In genomic region chr11:66727883-66728759, GRCh38 we compare ENCODE assay signal across 8 cellular contexts. TPM values are rescaled to one million over a fixed set of nuclear protein-coding genes. Genes with fewer than 3 reads are reported as not detected.
DNase-seq lines count a peak whose midpoint lies in the region; TF ChIP-seq lines count a peak whose summit lies in the region.

No MANE protein-coding gene starts in this region.

- no peaks in the 10 kb centered on the region for H3K36me3 Mint-ChIP-seq in activated CD4-positive, alpha-beta T cell treated with anti-CD3 and anti-CD28 coated beads, Interleukin-2, amount 10 ng/mL, durations not matched to agents 24 days and 14 days (ENCODE audit: low read depth)

- H3K9me3 Mint-ChIP-seq in activated CD4-positive, alpha-beta T cell treated with anti-CD3 and anti-CD28 coated beads, Interleukin-2, amount 10 ng/mL, durations not matched to agents 24 days and 14 days: no peaks in the 10 kb centered on the region

- H3K4me1 ChIP-seq in fibroblast of lung (ENCODE audit: control insufficient read depth, extremely low read depth, insufficient read depth, low read length): no peaks in the 10 kb centered on the region
- no peaks in the 10 kb centered on the region for H3K4me1 ChIP-seq in prostate gland (replicated peaks)

- peak overlapping the region; percentile 81 for H3K4me3 Mint-ChIP-seq in activated CD4-positive, alpha-beta T cell treated with anti-CD3 and anti-CD28 coated beads, Interleukin-2, amount 10 ng/mL, durations not matched to agents 24 days and 14 days

- no peak for DNase-seq in activated CD4-positive, alpha-beta T cell treated with anti-CD3 and anti-CD28 coated beads, Interleukin-2, amount 10 ng/mL, durations not matched to agents 24 days and 14 days
- DNase-seq in activated CD4-positive, alpha-beta T cell treated with anti-CD3 and anti-CD28 coated beads for 4 hours: no peak
- DNase-seq in SK-N-DZ (ENCODE audit: low spot score) (peak; percentile 55), fibroblast of lung (ENCODE audit: low read depth in 2 of 2) (no peak), prostate gland (ENCODE audit: low spot score) (no peak), HUDEP-2 (lab: John Stamatoyannopoulos, UW; ENCODE audit: unreplicated experiment in 76 of 76) (no peak), dermis blood vessel endothelial cell (no peak), SKM-1 (lab: John Stamatoyannopoulos, UW; ENCODE audit: unreplicated experiment) (no peak)

- no peaks in the 10 kb centered on the region for H3K79me2 ChIP-seq in fibroblast of lung (ENCODE audit: control insufficient read depth, insufficient read depth, low read length)

- peak overlapping the region; percentile 17 for H2AFZ ChIP-seq in fibroblast of lung (ENCODE audit: low read length)

- TF ChIP-seq CTCF in fibroblast of lung (conservative IDR thresholded peaks at IDR 0.05 in 1 of 2, IDR thresholded peaks at IDR 0.05 in 1 of 2; ENCODE audit: low read depth in 1 of 2, low read length in 2 of 2): no peak
- TF ChIP-seq CTCF in prostate gland (IDR thresholded peaks at IDR 0.05): no peak

- H3K9ac ChIP-seq in fibroblast of lung (ENCODE audit: insufficient read depth, low read length): no peak overlapping the region

- WGBS in prostate gland: under 1% methylated on average over 54 of the region's 128 CpGs

- intact Hi-C loops in activated CD4-positive, alpha-beta T cell treated with anti-CD3 and anti-CD28 coated beads, Interleukin-2, amount 10 ng/mL, durations not matched to agents 24 days and 14 days (cut with micrococcal nuclease): loop anchor here (1.0 kb wide), 1 partner anchor 16 kb away; a partner anchor contains a TSS
- intact Hi-C loops in prostate gland (cut with DNase I): no loop called here

- peaks cover 51% of the 10 kb centered on the region for H3K27me3 ChIP-seq in fibroblast of lung (ENCODE audit: control insufficient read depth, insufficient read depth, low read length)
- H3K27me3 ChIP-seq in prostate gland (replicated peaks; ENCODE audit: insufficient read depth): no peaks in the 10 kb centered on the region

- TF ChIP-seq POLR2A in prostate gland (IDR thresholded peaks at IDR 0.05): no peak

- peak overlapping the region; percentile 7 for H3K27ac Mint-ChIP-seq in activated CD4-positive, alpha-beta T cell treated with anti-CD3 and anti-CD28 coated beads, Interleukin-2, amount 10 ng/mL, durations not matched to agents 24 days and 14 days

- peaks cover 8% of the 10 kb centered on the region for H3K4me1 Mint-ChIP-seq in activated CD4-positive, alpha-beta T cell treated with anti-CD3 and anti-CD28 coated beads, Interleukin-2, amount 10 ng/mL, durations not matched to agents 24 days and 14 days

- H3K36me3 ChIP-seq in fibroblast of lung (ENCODE audit: control insufficient read depth, insufficient read depth, low read length) (no peaks in the 10 kb centered on the region), prostate gland (no peaks in the 10 kb centered on the region)

- H3K27ac ChIP-seq in fibroblast of lung (ENCODE audit: insufficient read depth, low read length) (no peak overlapping the region), prostate gland (peak overlapping the region; percentile 49 to 71)

- H3K9me3 ChIP-seq in fibroblast of lung (ENCODE audit: control insufficient read depth, insufficient read depth, low read depth, low read length): no peaks in the 10 kb centered on the region
- no peaks in the 10 kb centered on the region for H3K9me3 ChIP-seq in prostate gland

- H3K4me3 ChIP-seq in fibroblast of lung (replicated peaks in 1 of 4; ENCODE audit: control extremely low read depth in 1 of 4, insufficient read depth in 1 of 4, low read depth in 3 of 4, low read length in 4 of 4) (peak overlapping the region in 3 of 4 experiments; percentile 14 to 42 (median 23)), prostate gland (peak overlapping the region; percentile 50 to 63)

- peaks cover 66% of the 10 kb centered on the region for H3K27me3 Mint-ChIP-seq in activated CD4-positive, alpha-beta T cell treated with anti-CD3 and anti-CD28 coated beads, Interleukin-2, amount 10 ng/mL, durations not matched to agents 24 days and 14 days

- H4K20me1 ChIP-seq in fibroblast of lung (ENCODE audit: control insufficient read depth, extremely low read depth, insufficient read depth, low read length): no peaks in the 10 kb centered on the region

- H3K4me2 ChIP-seq in fibroblast of lung (ENCODE audit: extremely low read depth, insufficient read depth, low read length): peak overlapping the region; percentile 75

RNA-seq across cellular contexts. Expression of gene SPTBN2, which starts 0.9 kb away (rescaled TPM):
- total RNA-seq in activated CD4-positive, alpha-beta T cell treated with anti-CD3 and anti-CD28 coated beads, Interleukin-2, amount 10 ng/mL, durations not matched to agents 24 days and 14 days: 0.88 and 1.6 TPM in 2 replicates
- polyA plus RNA-seq in SK-N-DZ (2014; cell fraction: cytosol; rRNA removed): 56.3 and 63.2 TPM in 2 replicates
- 162 and 168 TPM in 2 replicates for polyA plus RNA-seq in SK-N-DZ (2014; cell fraction: nucleus; rRNA removed)
- total RNA-seq in fibroblast of lung: 0.51 and 0.99 TPM in 2 replicates
- 0.09 and 0.53 TPM in 2 replicates for polyA plus RNA-seq in fibroblast of lung
- polyA plus RNA-seq in fibroblast of lung (2012): 0.29 and 0.55 TPM in 2 replicates
- 1.3 and 3.3 TPM in 2 replicates for polyA minus RNA-seq in fibroblast of lung (ENCODE audit: low replicate concordance)
- total RNA-seq in prostate gland: 100 to 1,000 TPM; 139 to 140 TPM
- total RNA-seq in dermis blood vessel endothelial cell: 36.8 and 50.4 TPM in 2 replicates

RNA-seq across cellular contexts. Expression of gene RBM4B, which starts 50.4 kb away (rescaled TPM):
- total RNA-seq in activated CD4-positive, alpha-beta T cell treated with anti-CD3 and anti-CD28 coated beads, Interleukin-2, amount 10 ng/mL, durations not matched to agents 24 days and 14 days: 15.6 and 16.0 TPM in 2 replicates
- polyA plus RNA-seq in SK-N-DZ (2014; cell fraction: cytosol; rRNA removed): 56.1 and 58.2 TPM in 2 replicates
- 101 and 117 TPM in 2 replicates for polyA plus RNA-seq in SK-N-DZ (2014; cell fraction: nucleus; rRNA removed)
- total RNA-seq in fibroblast of lung: 28.0 and 28.4 TPM in 2 replicates
- polyA plus RNA-seq in fibroblast of lung: 24.6 and 27.8 TPM in 2 replicates
- polyA plus RNA-seq in fibroblast of lung (2012): 16.0 and 18.3 TPM in 2 replicates
- 7.6 and 11.9 TPM in 2 replicates for polyA minus RNA-seq in fibroblast of lung (ENCODE audit: low replicate concordance)
- 10 to 100 TPM; 15.5 to 40.7 TPM for total RNA-seq in prostate gland
- 24.2 and 28.4 TPM in 2 replicates for total RNA-seq in dermis blood vessel endothelial cell

Comparison
In these comparisons a context has a peak if more than half of its experiments do, and no peak if none do; other contexts are left out.
1. RNA of gene SPTBN2, which starts 0.9 kb away (total RNA-seq): 139 to 140 TPM in prostate gland and 36.8 to 50.4 TPM in dermis blood vessel endothelial cell; 0.88 to 1.6 TPM in activated CD4-positive, alpha-beta T cell treated with anti-CD3 and anti-CD28 coated beads, Interleukin-2, amount 10 ng/mL, durations not matched to agents 24 days and 14 days and 0.51 to 0.99 TPM in fibroblast of lung; every median in the first group is over 10 times any median in the second.